Comparison of ENCODE assay signal across 22 cellular contexts in genomic region chr20:11846131-11846530, GRCh38.
A peak's percentile ranks its signal among the peaks of the same experiment; 100 is the strongest.
DNase-seq lines count a peak whose midpoint lies in the region; ATAC-seq and TF ChIP-seq lines count a peak whose summit lies in the region.
"Had no signal": no experiment of that assay in that cellular context is flagged by ENCODE, and none has a peak within 500 bp of the region (broad histone marks: within the 10 kb centered on the region; RNA-seq: fewer than 3 reads in every experiment).

No MANE protein-coding gene starts in this region.

- no peaks in the 10 kb centered on the region for H3K79me2 ChIP-seq in GM23338 (replicated peaks; ENCODE audit: insufficient read depth)

- peak overlapping the region; percentile 38 for H2BK120ac ChIP-seq in IMR-90 (ENCODE audit: low read depth, low read length)

- intact Hi-C loops in IMR-90 (cut with micrococcal nuclease), result no loop called here
- intact Hi-C loops in lower leg skin (cut with DNase I; ENCODE audit: low total_unique reads), result no loop called here

- no peak overlapping the region; a peak in 1 of 4 replicates for H4K8ac ChIP-seq in IMR-90 (ENCODE audit: low read depth in 2 of 2, low read length in 2 of 2)

- H2BK20ac ChIP-seq in IMR-90 (ENCODE audit: low read depth, low read length), result peak overlapping the region; percentile 33

- H3K4me2 ChIP-seq in GM23338 (no peak overlapping the region), IMR-90 (ENCODE audit: low read depth, low read length) (no peak overlapping the region)
- H3K4me2 ChIP-seq: BLaER1 had no signal

- ATAC-seq in GM23338 (no peak), IMR-90 (ENCODE audit: low read depth) (no peak)
- ATAC-seq in stimulated activated effector memory CD8-positive, alpha-beta T cell treated with anti-CD3 and anti-CD28 coated beads, Interleukin-12 subunit alpha, Interleukin-12 subunit beta, amount 100 ng/mL, for 72 hours, result peak; percentile 26
- ATAC-seq: GM12878 had no signal

- H3K27ac Mint-ChIP-seq in GM23338, result no peak overlapping the region
- no peak overlapping the region for H3K27ac Mint-ChIP-seq in stimulated activated effector memory CD8-positive, alpha-beta T cell treated with anti-CD3 and anti-CD28 coated beads, Interleukin-12 subunit alpha, Interleukin-12 subunit beta, amount 100 ng/mL, for 72 hours
- H3K27ac Mint-ChIP-seq: CD14-positive monocyte; CD4-positive, alpha-beta memory T cell; CD4-positive, CD25-positive, alpha-beta regulatory T cell had no signal

- H3K4me3 Mint-ChIP-seq in GM23338, result no peak overlapping the region
- H3K4me3 Mint-ChIP-seq in stimulated activated effector memory CD8-positive, alpha-beta T cell treated with anti-CD3 and anti-CD28 coated beads, Interleukin-12 subunit alpha, Interleukin-12 subunit beta, amount 100 ng/mL, for 72 hours, result no peak overlapping the region
- H3K4me3 Mint-ChIP-seq: CD14-positive monocyte; CD4-positive, alpha-beta memory T cell; CD4-positive, CD25-positive, alpha-beta regulatory T cell; CD8-positive, alpha-beta memory T cell had no signal

- H3K36me3 Mint-ChIP-seq in GM23338 (ENCODE audit: low read depth), result no peaks in the 10 kb centered on the region
- no peaks in the 10 kb centered on the region for H3K36me3 Mint-ChIP-seq in stimulated activated effector memory CD8-positive, alpha-beta T cell treated with anti-CD3 and anti-CD28 coated beads, Interleukin-12 subunit alpha, Interleukin-12 subunit beta, amount 100 ng/mL, for 72 hours
- H3K36me3 Mint-ChIP-seq: CD14-positive monocyte; CD4-positive, alpha-beta memory T cell; CD4-positive, CD25-positive, alpha-beta regulatory T cell; CD8-positive, alpha-beta memory T cell had no signal

- no peaks in the 10 kb centered on the region for H3K9me3 ChIP-seq in IMR-90 (ENCODE audit: control insufficient read depth, insufficient read depth, low read length)
- H3K9me3 ChIP-seq: BLaER1 had no signal

- POLR2A ChIA-PET in IMR-90 (lab: Charles Lee; ENCODE audit: unreplicated experiment), result no interaction called here

- H3K14ac ChIP-seq in IMR-90 (replicated peaks; ENCODE audit: low read depth, low read length), result 0 out of 2 replicates have a peak overlapping the region, but pooled peaks have one; percentile 42

- no peak overlapping the region for H2AK5ac ChIP-seq in IMR-90 (ENCODE audit: low read depth, low read length)

- TF ChIP-seq RAD21 in IMR-90 (IDR thresholded peaks at IDR 0.05; ENCODE audit: low read length), result no peak

- no peak overlapping the region for H2BK15ac ChIP-seq in IMR-90 (ENCODE audit: low read depth, low read length)

- H3K9me3 Mint-ChIP-seq in GM23338, result no peaks in the 10 kb centered on the region
- peaks cover 36% of the 10 kb centered on the region for H3K9me3 Mint-ChIP-seq in stimulated activated effector memory CD8-positive, alpha-beta T cell treated with anti-CD3 and anti-CD28 coated beads, Interleukin-12 subunit alpha, Interleukin-12 subunit beta, amount 100 ng/mL, for 72 hours

- BruUV-seq in IMR-90 (replicated peaks; lab: Mats Ljungman, UMichigan), result no TSS peak

- no peak overlapping the region for H2BK5ac ChIP-seq in IMR-90 (ENCODE audit: low read depth, low read length, poor library complexity, severe bottlenecking)

- H3K79me1 ChIP-seq in IMR-90 (ENCODE audit: low read depth in 1 of 2, low read length in 2 of 2), result no peaks in the 10 kb centered on the region

- 0 out of 2 replicates have a peak, but pooled peaks cover 3% of the 10 kb centered on the region for H3K9me1 ChIP-seq in IMR-90 (ENCODE audit: insufficient read depth, low read length)

- H4K91ac ChIP-seq in IMR-90 (ENCODE audit: insufficient read depth, low read depth, low read length), result no peak overlapping the region; the same call in 1 of the 2 replicates

- no peaks in the 10 kb centered on the region for H3K27me3 Mint-ChIP-seq in GM23338 (ENCODE audit: insufficient read depth, low read depth, poor library complexity)
- H3K27me3 Mint-ChIP-seq: CD4-positive, alpha-beta memory T cell; CD4-positive, CD25-positive, alpha-beta regulatory T cell; CD8-positive, alpha-beta memory T cell had no signal

- WGBS in IMR-90 (ENCODE audit: extremely low coverage in 2 of 2, insufficient read length in 1 of 2), 2 experiments, result no CpG with 5 or more reads among the region's 1 CpG
- WGBS in lower leg skin, 2 donors, result 95 to 100% methylated on average over 1 of the region's 1 CpG

- dilution Hi-C loops in IMR-90 (cut with HindIII; ENCODE audit: low sequenced_read_pairs, unreplicated experiment), result no loop called here

- CTCF ChIA-PET in IMR-90 (lab: Yijun Ruan, JAX), result no interaction called here

- peaks cover 9% of the 10 kb centered on the region for H3K4me1 ChIP-seq in GM23338 (ENCODE audit: insufficient read depth)
- peaks cover 16% of the 10 kb centered on the region; the same call in 1 of the 2 replicates for H3K4me1 ChIP-seq in IMR-90 (ENCODE audit: control insufficient read depth, insufficient read depth, low read length)
- H3K4me1 ChIP-seq: BE2C, BLaER1 had no signal

- no peak overlapping the region for H3K9ac ChIP-seq in IMR-90 (ENCODE audit: low read depth, low read length)
- H3K9ac ChIP-seq: BLaER1 had no signal

- peaks cover 15% of the 10 kb centered on the region for H3K9me2 ChIP-seq in GM23338 (ENCODE audit: insufficient read depth)

- in situ Hi-C loops in IMR-90 (cut with MboI; ENCODE audit: low sequenced_read_pairs), result no loop called here

- H3K36me3 ChIP-seq in GM23338 (ENCODE audit: insufficient read depth), result no peaks in the 10 kb centered on the region
- H3K36me3 ChIP-seq in IMR-90 (ENCODE audit: control insufficient read depth, insufficient read depth, low read length), result no peaks in the 10 kb centered on the region
- H3K36me3 ChIP-seq: BE2C, BLaER1 had no signal

- H2AFZ ChIP-seq in GM23338, result no peak overlapping the region
- no peak overlapping the region for H2AFZ ChIP-seq in IMR-90 (replicated peaks; ENCODE audit: low read length, poor library complexity)

- peaks cover 19% of the 10 kb centered on the region for H3K4me1 Mint-ChIP-seq in GM23338
- H3K4me1 Mint-ChIP-seq in stimulated activated effector memory CD8-positive, alpha-beta T cell treated with anti-CD3 and anti-CD28 coated beads, Interleukin-12 subunit alpha, Interleukin-12 subunit beta, amount 100 ng/mL, for 72 hours, result no peaks in the 10 kb centered on the region
- H3K4me1 Mint-ChIP-seq: CD14-positive monocyte; CD4-positive, alpha-beta memory T cell; CD4-positive, CD25-positive, alpha-beta regulatory T cell; CD8-positive, alpha-beta memory T cell had no signal

- TF ChIP-seq CTCF in GM23338 (conservative IDR thresholded peaks at IDR 0.05; ENCODE audit: low read depth in 2 of 2), result no peak
- TF ChIP-seq CTCF in IMR-90 (conservative IDR thresholded peaks at IDR 0.05; ENCODE audit: low read depth, low read length), result no peak
- TF ChIP-seq CTCF in lower leg skin (IDR thresholded peaks at IDR 0.05), result no peak

- TF ChIP-seq POLR2A in IMR-90 (IDR thresholded peaks at IDR 0.05; ENCODE audit: low read depth, low read length) (no peak), lower leg skin (IDR thresholded peaks at IDR 0.05) (no peak)

- H4K20me1 ChIP-seq in GM23338 (replicated peaks; ENCODE audit: insufficient read depth) (no peaks in the 10 kb centered on the region), IMR-90 (ENCODE audit: insufficient read depth, low read length) (no peaks in the 10 kb centered on the region)
- H4K20me1 ChIP-seq: BLaER1 had no signal

- H3K23ac ChIP-seq in IMR-90 (ENCODE audit: low read depth, low read length), result no peak overlapping the region

- H3F3A ChIP-seq in GM23338 (replicated peaks; ENCODE audit: low read depth), result no peaks in the 10 kb centered on the region

- 0 out of 2 replicates have a peak overlapping the region, but pooled peaks have one; percentile 49 for H3K4ac ChIP-seq in IMR-90 (ENCODE audit: low read depth, low read length)

- H3K27me3 ChIP-seq in GM23338 (ENCODE audit: insufficient read depth) (no peaks in the 10 kb centered on the region), IMR-90 (ENCODE audit: control insufficient read depth, insufficient read depth, low read length) (no peaks in the 10 kb centered on the region)
- H3K27me3 ChIP-seq: BE2C, BLaER1 had no signal

- no peak for DNase-seq in GM23338 (ENCODE audit: low spot score)
- no peak for DNase-seq in IMR-90
- no peak for DNase-seq in stimulated activated effector memory CD8-positive, alpha-beta T cell treated with anti-CD3 and anti-CD28 coated beads, Interleukin-12 subunit alpha, Interleukin-12 subunit beta, amount 100 ng/mL, for 72 hours (ENCODE audit: low spot score in 2 of 2)
- no peak for DNase-seq in lower leg skin (ENCODE audit: low spot score in 2 of 2)
- no peak for DNase-seq in stimulated activated CD4-positive, alpha-beta T cell treated with anti-CD3 and anti-CD28 coated beads, Interleukin-2, amount 100 ng/mL, for 24 hours
- DNase-seq: 8988T; ACHN; BE2C; C1 segment of cervical spinal cord; CD4-positive, alpha-beta memory T cell; CD4-positive, CD25-positive, alpha-beta regulatory T cell; CD8-positive, alpha-beta memory T cell; COR-L47; DMS 273 treated with DMSO at 0.1 percent for 48 hours; DMS153; DMS53; DMS79; DND-41; GDM1 had no signal

- H3K4me3 ChIP-seq in GM23338 (no peak overlapping the region), IMR-90 (ENCODE audit: insufficient read depth, low read depth, low read length) (no peak overlapping the region), lower leg skin (ENCODE audit: low read depth, poor library complexity, severe bottlenecking) (no peak overlapping the region)
- H3K4me3 ChIP-seq: BLaER1, GM12878 had no signal

- H3K27ac ChIP-seq in GM23338 (ENCODE audit: low read depth) (no peak overlapping the region), IMR-90 (ENCODE audit: insufficient read depth, low read length) (no peak overlapping the region)
- H3K27ac ChIP-seq: BLaER1 had no signal

- H2AK9ac ChIP-seq in IMR-90 (replicated peaks; ENCODE audit: low read depth, low read length, poor library complexity), result no peak overlapping the region

- H3K56ac ChIP-seq in IMR-90 (ENCODE audit: extremely low read depth, insufficient read depth, low read length), result no peak overlapping the region

- no peak overlapping the region for H3K18ac ChIP-seq in IMR-90 (ENCODE audit: low read depth, low read length)

- H4K5ac ChIP-seq in IMR-90 (ENCODE audit: low read depth, low read length), result no peak overlapping the region

TF ChIP-seq in GM23338, 12 proteins besides CTCF, POLR2A, EP300 and RAD21:
- peak; percentile 51 for TF ChIP-seq ZNF331 (CRISPR knock-in tag; IDR thresholded peaks at IDR 0.05; ENCODE audit: low read depth)
- TF ChIP-seq JUNB (IDR thresholded peaks at IDR 0.05; ENCODE audit: unreplicated experiment), result no peak
- TF ChIP-seq POLR2AphosphoS5 (IDR thresholded peaks at IDR 0.05; ENCODE audit: low read depth), result no peak
TF ChIP-seq in GM23338: peak in this region for 1.

TF ChIP-seq in IMR-90, 13 proteins besides CTCF, POLR2A, EP300 and RAD21 (continues in another document):
- TF ChIP-seq MXI1 (IDR thresholded peaks at IDR 0.05; ENCODE audit: borderline replicate concordance, low read depth, low read length) (no peak), FOS (IDR thresholded peaks at IDR 0.05; ENCODE audit: low read depth, low read length) (no peak), MAZ (IDR thresholded peaks at IDR 0.05; ENCODE audit: borderline replicate concordance, low read depth, low read length) (no peak), CEBPB (IDR thresholded peaks at IDR 0.05; ENCODE audit: low read depth, low read length) (no peak)
